Comparison of ENCODE assay signal across 1 cellular context in genomic region chrX:17187301-17187836, GRCh38.
TF ChIP-seq lines count a peak whose summit lies in the region.

No MANE protein-coding gene starts in this region.

TF ChIP-seq in GM23338, 12 proteins besides CTCF, POLR2A, EP300 and RAD21 (continued from another document):
- no peak for TF ChIP-seq REST (IDR thresholded peaks at IDR 0.05; ENCODE audit: unreplicated experiment)
- no peak for TF ChIP-seq ETS1 (IDR thresholded peaks at IDR 0.05)
TF ChIP-seq in GM23338: peak in this region for 0.
